Comparison of ENCODE assay signal across 16 cellular contexts in genomic region chr17:29628619-29629018, GRCh38. TPM values are rescaled to one million over a fixed set of nuclear protein-coding genes. Genes with fewer than 3 reads are reported as not detected.
DNase-seq lines count a peak whose midpoint lies in the region; ATAC-seq lines count a peak whose summit lies in the region.
"Had no signal": no experiment of that assay in that cellular context is flagged by ENCODE, and none has a peak within 500 bp of the region (broad histone marks: within the 10 kb centered on the region; RNA-seq: fewer than 3 reads in every experiment).

No MANE protein-coding gene starts in this region.

- H3K27me3 Mint-ChIP-seq in activated naive CD4-positive, alpha-beta T cell treated with anti-CD3 and anti-CD28 coated beads, Interleukin-2, amount 50 U/mL, for 24 hours: no peaks in the 10 kb centered on the region
- H3K27me3 Mint-ChIP-seq in activated T-helper 17 cell treated with anti-CD3 and anti-CD28 coated beads, Interleukin-2, amount 50 U/mL, for 72 hours: no peaks in the 10 kb centered on the region
- peaks cover 0 to 17% (median 9%) of the 10 kb centered on the region in 3 donors for H3K27me3 Mint-ChIP-seq in immature natural killer cell (ENCODE audit: low read depth in 3 of 3)
- H3K27me3 Mint-ChIP-seq in stimulated activated naive B cell treated with anti-CD40 and anti-IgM and Interleukin-4, amounts not matched to agents 10 μg/mL and 1 μg/mL and 100 μg/mL, for 72 hours: no peaks in the 10 kb centered on the region

- H3K36me3 Mint-ChIP-seq in activated naive CD4-positive, alpha-beta T cell treated with anti-CD3 and anti-CD28 coated beads, Interleukin-2, amount 50 U/mL, for 24 hours: peaks cover 2% of the 10 kb centered on the region
- peaks cover 61% of the 10 kb centered on the region for H3K36me3 Mint-ChIP-seq in activated T-helper 17 cell treated with anti-CD3 and anti-CD28 coated beads, Interleukin-2, amount 50 U/mL, for 72 hours (ENCODE audit: low read depth)
- peaks cover 0 to 20% (median 9%) of the 10 kb centered on the region in 3 donors for H3K36me3 Mint-ChIP-seq in immature natural killer cell
- H3K36me3 Mint-ChIP-seq in stimulated activated naive B cell treated with anti-CD40 and anti-IgM and Interleukin-4, amounts not matched to agents 10 μg/mL and 1 μg/mL and 100 μg/mL, for 72 hours: peaks cover 20 to 55% of the 10 kb centered on the region in 2 donors

- no peak overlapping the region for H3K4me3 Mint-ChIP-seq in activated naive CD4-positive, alpha-beta T cell treated with anti-CD3 and anti-CD28 coated beads, Interleukin-2, amount 50 U/mL, for 24 hours
- H3K4me3 Mint-ChIP-seq in activated T-helper 17 cell treated with anti-CD3 and anti-CD28 coated beads, Interleukin-2, amount 50 U/mL, for 72 hours: peak overlapping the region; percentile 0
- no peak overlapping the region for H3K4me3 Mint-ChIP-seq in immature natural killer cell
- H3K4me3 Mint-ChIP-seq in stimulated activated naive B cell treated with anti-CD40 and anti-IgM and Interleukin-4, amounts not matched to agents 10 μg/mL and 1 μg/mL and 100 μg/mL, for 72 hours: no peak overlapping the region

- no peak for ATAC-seq in activated T-helper 17 cell treated with anti-CD3 and anti-CD28 coated beads, Interleukin-2, amount 50 U/mL, for 72 hours (replicated peaks)
- no peak for ATAC-seq in stimulated activated naive B cell treated with anti-CD40 and anti-IgM and Interleukin-4, amounts not matched to agents 10 μg/mL and 1 μg/mL and 100 μg/mL, for 72 hours (replicated peaks)
- ATAC-seq in HG03354 (IDR thresholded peaks at IDR 0.05; ENCODE audit: poor library complexity, severe bottlenecking, unreplicated experiment) (no peak), GM21423 (IDR thresholded peaks at IDR 0.05; ENCODE audit: unreplicated experiment) (no peak)

- H3K9me3 Mint-ChIP-seq in activated naive CD4-positive, alpha-beta T cell treated with anti-CD3 and anti-CD28 coated beads, Interleukin-2, amount 50 U/mL, for 24 hours: no peaks in the 10 kb centered on the region
- H3K9me3 Mint-ChIP-seq in activated T-helper 17 cell treated with anti-CD3 and anti-CD28 coated beads, Interleukin-2, amount 50 U/mL, for 72 hours: no peaks in the 10 kb centered on the region
- no peaks in the 10 kb centered on the region for H3K9me3 Mint-ChIP-seq in immature natural killer cell
- H3K9me3 Mint-ChIP-seq in stimulated activated naive B cell treated with anti-CD40 and anti-IgM and Interleukin-4, amounts not matched to agents 10 μg/mL and 1 μg/mL and 100 μg/mL, for 72 hours: no peaks in the 10 kb centered on the region

- H3K27ac Mint-ChIP-seq in activated naive CD4-positive, alpha-beta T cell treated with anti-CD3 and anti-CD28 coated beads, Interleukin-2, amount 50 U/mL, for 24 hours: peak overlapping the region; percentile 88
- peak overlapping the region; percentile 93 for H3K27ac Mint-ChIP-seq in activated T-helper 17 cell treated with anti-CD3 and anti-CD28 coated beads, Interleukin-2, amount 50 U/mL, for 72 hours
- peak overlapping the region in 5 of 6 donors; percentile 42 to 83 (median 71) for H3K27ac Mint-ChIP-seq in immature natural killer cell
- peak overlapping the region; percentile 9 for H3K27ac Mint-ChIP-seq in stimulated activated naive B cell treated with anti-CD40 and anti-IgM and Interleukin-4, amounts not matched to agents 10 μg/mL and 1 μg/mL and 100 μg/mL, for 72 hours

- no peak for DNase-seq in activated naive CD4-positive, alpha-beta T cell treated with anti-CD3 and anti-CD28 coated beads, Interleukin-2, amount 50 U/mL, for 16 hours
- DNase-seq in immature natural killer cell (no peak), amygdala (lab: John Stamatoyannopoulos, UW) (no peak)
- no peak for DNase-seq in stimulated activated naive B cell treated with anti-CD40 and anti-IgM and Interleukin-4, amounts not matched to agents 10 μg/mL and 1 μg/mL and 100 μg/mL, for 72 hours
- DNase-seq: ACHN; cerebellar nuclear complex; effector CD8-positive, alpha-beta T cell; Karpas-422; NCI-H1105; NCI-H524 treated with DMSO at 0.1 percent for 48 hours; ovary; stimulated activated CD4-positive, alpha-beta T cell treated with anti-CD3 and anti-CD28 coated beads, Interleukin-2, amount 100 ng/mL, for 48 hours had no signal

- H3K4me1 Mint-ChIP-seq in activated naive CD4-positive, alpha-beta T cell treated with anti-CD3 and anti-CD28 coated beads, Interleukin-2, amount 50 U/mL, for 24 hours: peaks cover 69% of the 10 kb centered on the region
- peaks cover 43% of the 10 kb centered on the region for H3K4me1 Mint-ChIP-seq in activated T-helper 17 cell treated with anti-CD3 and anti-CD28 coated beads, Interleukin-2, amount 50 U/mL, for 72 hours
- peaks cover 20 to 53% of the 10 kb centered on the region in 2 donors for H3K4me1 Mint-ChIP-seq in immature natural killer cell
- peaks cover 31 to 53% of the 10 kb centered on the region in 2 donors for H3K4me1 Mint-ChIP-seq in stimulated activated naive B cell treated with anti-CD40 and anti-IgM and Interleukin-4, amounts not matched to agents 10 μg/mL and 1 μg/mL and 100 μg/mL, for 72 hours

RNA-seq across cellular contexts. Expression of gene CORO6, which starts 5.9 kb away (rescaled TPM):
- 10 to 100 TPM in 1 of 2 donors, 1 to 10 TPM in 1; 2.5 to 12.0 TPM for total RNA-seq in activated T-helper 17 cell treated with anti-CD3 and anti-CD28 coated beads, Interleukin-2, amount 50 U/mL, for 72 hours
- 1 to 10 TPM in 1 of 3 donors, under 1 TPM in 2; 0.12 to 1.3 (median 0.38) TPM for polyA plus RNA-seq in immature natural killer cell

RNA-seq across cellular contexts. Expression of gene ANKRD13B, which starts 35.7 kb away (rescaled TPM):
- 10 to 100 TPM; 10.4 to 27.7 TPM for total RNA-seq in activated T-helper 17 cell treated with anti-CD3 and anti-CD28 coated beads, Interleukin-2, amount 50 U/mL, for 72 hours
- under 1 TPM in 1 of 3 donors, not detected in 2; 0.18 TPM for polyA plus RNA-seq in immature natural killer cell

RNA-seq across cellular contexts. Expression of gene GIT1, which starts 39.2 kb away (rescaled TPM):
- total RNA-seq in activated T-helper 17 cell treated with anti-CD3 and anti-CD28 coated beads, Interleukin-2, amount 50 U/mL, for 72 hours: 10 to 100 TPM; 52.4 to 65.7 TPM
- polyA plus RNA-seq in immature natural killer cell: 1 to 10 TPM; 2.3 to 8.9 (median 5.1) TPM

Comparison
In these comparisons a context has a peak if more than half of its experiments do, and no peak if none do; other contexts are left out.
1. H3K27ac Mint-ChIP-seq: peak in every context shown above with its lines; median percentile 93 in activated T-helper 17 cell treated with anti-CD3 and anti-CD28 coated beads, Interleukin-2, amount 50 U/mL, for 72 hours; 88 in activated naive CD4-positive, alpha-beta T cell treated with anti-CD3 and anti-CD28 coated beads, Interleukin-2, amount 50 U/mL, for 24 hours; 71 in immature natural killer cell; 9 in stimulated activated naive B cell treated with anti-CD40 and anti-IgM and Interleukin-4, amounts not matched to agents 10 μg/mL and 1 μg/mL and 100 μg/mL, for 72 hours.